8 cellular contexts compared by ENCODE assay signal in genomic region chr19:35959040-35959967, GRCh38. TPM values are rescaled to one million over a fixed set of nuclear protein-coding genes. Genes with fewer than 3 reads are reported as not detected.
DNase-seq lines count a peak whose midpoint lies in the region; ATAC-seq, FAIRE-seq and TF ChIP-seq lines count a peak whose summit lies in the region.

No MANE protein-coding gene starts in this region.

- peaks cover 0 to 9% (median 5%) of the 10 kb centered on the region in 7 donors for H3K9me3 Mint-ChIP-seq in naive B cell
- peaks cover 2% of the 10 kb centered on the region for H3K9me3 Mint-ChIP-seq in stimulated activated memory B cell treated with anti-CD40 and anti-IgM and Interleukin-4, amounts not matched to agents 10 μg/mL and 1 μg/mL and 100 μg/mL, for 72 hours

- TF ChIP-seq POLR2A in GM12892 (IDR thresholded peaks at IDR 0.05; ENCODE audit: low read depth, low read length) = no peak

- FAIRE-seq in GM12892 (lab: Jason Lieb, UNC) = no peak

- peak overlapping the region in 1 of 6 donors; percentile 39 for H3K27ac Mint-ChIP-seq in naive B cell
- H3K27ac Mint-ChIP-seq in stimulated activated memory B cell treated with anti-CD40 and anti-IgM and Interleukin-4, amounts not matched to agents 10 μg/mL and 1 μg/mL and 100 μg/mL, for 72 hours = no peak overlapping the region

- peaks cover 3 to 8% of the 10 kb centered on the region in 2 donors for H3K36me3 Mint-ChIP-seq in naive B cell
- H3K36me3 Mint-ChIP-seq in stimulated activated memory B cell treated with anti-CD40 and anti-IgM and Interleukin-4, amounts not matched to agents 10 μg/mL and 1 μg/mL and 100 μg/mL, for 72 hours = no peaks in the 10 kb centered on the region

- peaks cover 7 to 13% (median 11%) of the 10 kb centered on the region in 3 donors for H3K4me1 Mint-ChIP-seq in naive B cell
- peaks cover 6% of the 10 kb centered on the region for H3K4me1 Mint-ChIP-seq in stimulated activated memory B cell treated with anti-CD40 and anti-IgM and Interleukin-4, amounts not matched to agents 10 μg/mL and 1 μg/mL and 100 μg/mL, for 72 hours

- peak; percentile 94 to 95 for ATAC-seq in naive B cell (ENCODE audit: low read depth in 2 of 2)
- ATAC-seq in stimulated activated memory B cell treated with anti-CD40 and anti-IgM and Interleukin-4, amounts not matched to agents 10 μg/mL and 1 μg/mL and 100 μg/mL, for 72 hours = peak; percentile 84
- ATAC-seq in GM18868 (IDR thresholded peaks at IDR 0.05; ENCODE audit: unreplicated experiment) = no peak
- no peak for ATAC-seq in HG03571 (IDR thresholded peaks at IDR 0.05; ENCODE audit: unreplicated experiment)

- H3K4me3 Mint-ChIP-seq in naive B cell = peak overlapping the region in 7 of 8 donors; percentile 16 to 79 (median 30)
- no peak overlapping the region for H3K4me3 Mint-ChIP-seq in stimulated activated memory B cell treated with anti-CD40 and anti-IgM and Interleukin-4, amounts not matched to agents 10 μg/mL and 1 μg/mL and 100 μg/mL, for 72 hours

- H3K27me3 Mint-ChIP-seq in naive B cell = peaks cover 19 to 44% (median 31%) of the 10 kb centered on the region in 3 donors
- peaks cover 26% of the 10 kb centered on the region for H3K27me3 Mint-ChIP-seq in stimulated activated memory B cell treated with anti-CD40 and anti-IgM and Interleukin-4, amounts not matched to agents 10 μg/mL and 1 μg/mL and 100 μg/mL, for 72 hours

- DNase-seq in GM12892 (ENCODE audit: insufficient read length) (peak; percentile 55), naive B cell (peak; percentile 45), HCEC 1CT (no peak)
- DNase-seq in activated CD4-positive, CD25-positive, alpha-beta regulatory T cell (lab: John Stamatoyannopoulos, UW) = peak; percentile 29 to 78 (median 58)
- peak; percentile 85 for DNase-seq in central memory CD4-positive, alpha-beta T cell

RNA-seq across cellular contexts. Expression of gene LRFN3, which starts 23.1 kb away (rescaled TPM):
- 1.8 TPM for polyA plus RNA-seq in GM12892 (2012; ENCODE audit: missing spikeins)
- polyA plus RNA-seq in naive B cell (ENCODE audit: low read depth in 6 of 6) = under 1 TPM in 3 of 6 donors, not detected in 3; 0.12 to 0.22 (median 0.14) TPM

RNA-seq across cellular contexts. Expression of gene SDHAF1, which starts 35.7 kb away (rescaled TPM):
- 12.2 TPM for polyA plus RNA-seq in GM12892 (2012; ENCODE audit: missing spikeins)
- polyA plus RNA-seq in naive B cell (ENCODE audit: low read depth in 6 of 6) = 10 to 100 TPM; 30.0 to 58.0 (median 48.8) TPM

RNA-seq across cellular contexts. Expression of gene SYNE4, which starts 49.3 kb away (rescaled TPM):
- 1.4 TPM for polyA plus RNA-seq in GM12892 (2012; ENCODE audit: missing spikeins)
- under 1 TPM in 1 of 6 donors, not detected in 5; 0.24 TPM for polyA plus RNA-seq in naive B cell (ENCODE audit: low read depth in 6 of 6)

RNA-seq across cellular contexts. Expression of gene TYROBP, which starts 51.2 kb away (rescaled TPM):
- polyA plus RNA-seq in GM12892 (2012; ENCODE audit: missing spikeins) = not detected
- 10 to 100 TPM in 2 of 6 donors, 1 to 10 TPM in 4; 3.4 to 28.6 (median 8.3) TPM for polyA plus RNA-seq in naive B cell (ENCODE audit: low read depth in 6 of 6)

RNA-seq across cellular contexts. Expression of gene ALKBH6, which starts 54.7 kb away (rescaled TPM):
- 40.1 TPM for polyA plus RNA-seq in GM12892 (2012; ENCODE audit: missing spikeins)
- 10 to 100 TPM; 13.7 to 28.9 (median 19.1) TPM for polyA plus RNA-seq in naive B cell (ENCODE audit: low read depth in 6 of 6)

Comparison
In these comparisons a context has a peak if more than half of its experiments do, and no peak if none do; other contexts are left out.
1. ATAC-seq: peak in naive B cell (2 of 2) and stimulated activated memory B cell treated with anti-CD40 and anti-IgM and Interleukin-4, amounts not matched to agents 10 μg/mL and 1 μg/mL and 100 μg/mL, for 72 hours (single experiment); none in GM18868 (single experiment) and HG03571 (single experiment).